8 cellular contexts compared by ENCODE assay signal in genomic region chr1:84504580-84505021, GRCh38. TPM values are rescaled to one million over a fixed set of nuclear protein-coding genes. Genes with fewer than 3 reads are reported as not detected.
A peak's percentile ranks its signal among the peaks of the same experiment; 100 is the strongest.
DNase-seq lines count a peak whose midpoint lies in the region; ATAC-seq and TF ChIP-seq lines count a peak whose summit lies in the region.

No MANE protein-coding gene starts in this region.

- peak overlapping the region; percentile 91 for H3K4me3 ChIP-seq in OCI-LY7 (ENCODE audit: low read depth, low read length, poor library complexity, severe bottlenecking)
- peak overlapping the region; percentile 91 for H3K4me3 ChIP-seq in neural cell (ENCODE audit: low read length)

- peaks cover 35% of the 10 kb centered on the region for H3K4me1 Mint-ChIP-seq in T-helper 1 cell treated with Interleukin-12 subunit alpha and Interleukin-12 subunit beta and Interleukin-4 antibody, amounts not matched to agents 30 μg/mL and 1 μg/mL, for 36 hours (ENCODE audit: low read depth)
- H3K4me1 Mint-ChIP-seq in effector memory CD8-positive, alpha-beta T cell (ENCODE audit: low read depth in 2 of 2): peaks cover 30 to 45% of the 10 kb centered on the region in 2 donors

- H3K9ac ChIP-seq in neural cell (ENCODE audit: low read length): no peak overlapping the region

- CTCF ChIA-PET in OCI-LY7 (lab: Charles Lee; ENCODE audit: unreplicated experiment): no interaction called here

- no peak for TF ChIP-seq EP300 in neural cell (conservative IDR thresholded peaks at IDR 0.05; ENCODE audit: poor library complexity, severe bottlenecking)

- no peak for ATAC-seq in effector memory CD8-positive, alpha-beta T cell (replicated peaks)
- no peak for ATAC-seq in GM19351 (IDR thresholded peaks at IDR 0.05; ENCODE audit: unreplicated experiment)

- H3K27me3 ChIP-seq in neural cell (ENCODE audit: insufficient read depth, low read depth, low read length): no peaks in the 10 kb centered on the region

- H2AFZ ChIP-seq in OCI-LY7 (ENCODE audit: low read length) (no peak overlapping the region), neural cell (ENCODE audit: low read depth, low read length) (no peak overlapping the region)

- H3K9me3 Mint-ChIP-seq in T-helper 1 cell treated with Interleukin-12 subunit alpha and Interleukin-12 subunit beta and Interleukin-4 antibody, amounts not matched to agents 30 μg/mL and 1 μg/mL, for 36 hours: peaks cover 12% of the 10 kb centered on the region
- no peaks in the 10 kb centered on the region for H3K9me3 Mint-ChIP-seq in effector memory CD8-positive, alpha-beta T cell

- no peak for DNase-seq in T-helper 1 cell
- DNase-seq in OCI-LY7 (ENCODE audit: low spot score): peak; percentile 15
- DNase-seq in effector memory CD8-positive, alpha-beta T cell: no peak
- DNase-seq in GM10266 (ENCODE audit: extremely low spot score): no peak
- no peak for DNase-seq in NCI-H1105 (lab: John Stamatoyannopoulos, UW)

- H3K79me2 ChIP-seq in OCI-LY7 (ENCODE audit: insufficient read depth, low read depth, low read length) (peaks cover 72% of the 10 kb centered on the region), neural cell (replicated peaks; ENCODE audit: insufficient read depth, low read length) (peaks cover 32% of the 10 kb centered on the region)

- peaks cover 12% of the 10 kb centered on the region for H3K9me3 ChIP-seq in OCI-LY7 (ENCODE audit: low read length)
- H3K9me3 ChIP-seq in neural cell (ENCODE audit: low read length): no peaks in the 10 kb centered on the region

- no peak for TF ChIP-seq RAD21 in neural cell (conservative IDR thresholded peaks at IDR 0.05)

- H3K9me2 ChIP-seq in OCI-LY7 (ENCODE audit: insufficient read depth, low read length) (no peaks in the 10 kb centered on the region), neural cell (ENCODE audit: insufficient read depth, low read length) (no peaks in the 10 kb centered on the region)

- H3K4me2 ChIP-seq in OCI-LY7 (ENCODE audit: low read length) (peak overlapping the region; percentile 86), neural cell (ENCODE audit: low read length) (no peak overlapping the region)

- intact Hi-C loops in OCI-LY7 (cut with micrococcal nuclease; ENCODE audit: unreplicated experiment): loop anchor here (2.0 to 10.0 kb wide), 4 partner anchors 116 to 763 kb away; no protein-coding TSS in a partner anchor

- peak overlapping the region; percentile 97 for H3K4me3 Mint-ChIP-seq in T-helper 1 cell treated with Interleukin-12 subunit alpha and Interleukin-12 subunit beta and Interleukin-4 antibody, amounts not matched to agents 30 μg/mL and 1 μg/mL, for 36 hours
- peak overlapping the region; percentile 96 to 97 for H3K4me3 Mint-ChIP-seq in effector memory CD8-positive, alpha-beta T cell

- POLR2A ChIA-PET in OCI-LY7 (lab: Charles Lee): interaction anchor here (1.1 to 4.4 kb wide), 5 partner anchors 8 to 360 kb away, joined by 3 to 43 read pairs (median 7); partner anchors contain the start of gene PRKACB

- no TSS peak for BruUV-seq in OCI-LY7 (replicated peaks; lab: Mats Ljungman, UMichigan)

- H4K20me1 ChIP-seq in OCI-LY7 (ENCODE audit: insufficient read depth, low read length) (peaks cover 30% of the 10 kb centered on the region), neural cell (ENCODE audit: insufficient read depth) (no peaks in the 10 kb centered on the region)

- no peaks in the 10 kb centered on the region for H3K27me3 Mint-ChIP-seq in T-helper 1 cell treated with Interleukin-12 subunit alpha and Interleukin-12 subunit beta and Interleukin-4 antibody, amounts not matched to agents 30 μg/mL and 1 μg/mL, for 36 hours (ENCODE audit: low read depth)
- H3K27me3 Mint-ChIP-seq in effector memory CD8-positive, alpha-beta T cell: no peaks in the 10 kb centered on the region

- H3K27ac ChIP-seq in OCI-LY7 (ENCODE audit: low read depth, low read length, poor library complexity, severe bottlenecking) (peak overlapping the region; percentile 87), neural cell (ENCODE audit: low read length) (no peak overlapping the region)

- TF ChIP-seq CTCF in OCI-LY7 (conservative IDR thresholded peaks at IDR 0.05; ENCODE audit: low read length) (no peak), neural cell (IDR thresholded peaks at IDR 0.05; ENCODE audit: poor library complexity, severe bottlenecking) (no peak), GM10266 (IDR thresholded peaks at IDR 0.05; ENCODE audit: control insufficient read depth, insufficient read depth, low read depth, missing control alignments) (no peak)

- no peaks in the 10 kb centered on the region for H3F3A ChIP-seq in neural cell (ENCODE audit: insufficient read depth, low read length, poor library complexity, severe bottlenecking)

- H3K36me3 ChIP-seq in OCI-LY7 (ENCODE audit: insufficient read depth, low read length): peaks cover 51% of the 10 kb centered on the region
- no peaks in the 10 kb centered on the region for H3K36me3 ChIP-seq in neural cell (ENCODE audit: insufficient read depth, low read length)

- peaks cover 33% of the 10 kb centered on the region for H3K36me3 Mint-ChIP-seq in T-helper 1 cell treated with Interleukin-12 subunit alpha and Interleukin-12 subunit beta and Interleukin-4 antibody, amounts not matched to agents 30 μg/mL and 1 μg/mL, for 36 hours (ENCODE audit: low read depth)
- H3K36me3 Mint-ChIP-seq in effector memory CD8-positive, alpha-beta T cell (ENCODE audit: insufficient read depth): peaks cover 28% of the 10 kb centered on the region

- H3K4me1 ChIP-seq in OCI-LY7 (ENCODE audit: insufficient read depth, low read length, poor library complexity, severe bottlenecking): peaks cover 33% of the 10 kb centered on the region

- peak overlapping the region; percentile 97 for H3K27ac Mint-ChIP-seq in T-helper 1 cell treated with Interleukin-12 subunit alpha and Interleukin-12 subunit beta and Interleukin-4 antibody, amounts not matched to agents 30 μg/mL and 1 μg/mL, for 36 hours
- H3K27ac Mint-ChIP-seq in effector memory CD8-positive, alpha-beta T cell: peak overlapping the region; percentile 96 to 98

TF ChIP-seq in neural cell, 6 proteins besides CTCF, POLR2A, EP300 and RAD21:
- TF ChIP-seq, protein P1, sequence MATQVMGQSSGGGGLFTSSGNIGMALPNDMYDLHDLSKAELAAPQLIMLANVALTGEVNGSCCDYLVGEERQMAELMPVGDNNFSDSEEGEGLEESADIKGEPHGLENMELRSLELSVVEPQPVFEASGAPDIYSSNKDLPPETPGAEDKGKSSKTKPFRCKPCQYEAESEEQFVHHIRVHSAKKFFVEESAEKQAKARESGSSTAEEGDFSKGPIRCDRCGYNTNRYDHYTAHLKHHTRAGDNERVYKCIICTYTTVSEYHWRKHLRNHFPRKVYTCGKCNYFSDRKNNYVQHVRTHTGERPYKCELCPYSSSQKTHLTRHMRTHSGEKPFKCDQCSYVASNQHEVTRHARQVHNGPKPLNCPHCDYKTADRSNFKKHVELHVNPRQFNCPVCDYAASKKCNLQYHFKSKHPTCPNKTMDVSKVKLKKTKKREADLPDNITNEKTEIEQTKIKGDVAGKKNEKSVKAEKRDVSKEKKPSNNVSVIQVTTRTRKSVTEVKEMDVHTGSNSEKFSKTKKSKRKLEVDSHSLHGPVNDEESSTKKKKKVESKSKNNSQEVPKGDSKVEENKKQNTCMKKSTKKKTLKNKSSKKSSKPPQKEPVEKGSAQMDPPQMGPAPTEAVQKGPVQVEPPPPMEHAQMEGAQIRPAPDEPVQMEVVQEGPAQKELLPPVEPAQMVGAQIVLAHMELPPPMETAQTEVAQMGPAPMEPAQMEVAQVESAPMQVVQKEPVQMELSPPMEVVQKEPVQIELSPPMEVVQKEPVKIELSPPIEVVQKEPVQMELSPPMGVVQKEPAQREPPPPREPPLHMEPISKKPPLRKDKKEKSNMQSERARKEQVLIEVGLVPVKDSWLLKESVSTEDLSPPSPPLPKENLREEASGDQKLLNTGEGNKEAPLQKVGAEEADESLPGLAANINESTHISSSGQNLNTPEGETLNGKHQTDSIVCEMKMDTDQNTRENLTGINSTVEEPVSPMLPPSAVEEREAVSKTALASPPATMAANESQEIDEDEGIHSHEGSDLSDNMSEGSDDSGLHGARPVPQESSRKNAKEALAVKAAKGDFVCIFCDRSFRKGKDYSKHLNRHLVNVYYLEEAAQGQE (IDR thresholded peaks at IDR 0.05; ENCODE audit: borderline replicate concordance): no peak
- TF ChIP-seq MXI1 (conservative IDR thresholded peaks at IDR 0.05; ENCODE audit: poor library complexity, severe bottlenecking) (no peak), EZH2 (IDR thresholded peaks at IDR 0.05; ENCODE audit: borderline replicate concordance, insufficient read depth, low read length, poor library complexity, severe bottlenecking) (no peak), TAF1 (IDR thresholded peaks at IDR 0.05; ENCODE audit: low read depth) (no peak), SMC3 (conservative IDR thresholded peaks at IDR 0.05; ENCODE audit: poor library complexity) (no peak), POLR2AphosphoS5 (IDR thresholded peaks at IDR 0.05) (no peak)

RNA-seq across cellular contexts. Expression of gene SPATA1, which starts 1.6 kb away (rescaled TPM):
- 4.7 and 4.8 TPM in 2 replicates for total RNA-seq in OCI-LY7 (2014; rRNA removed; shearing (Covaris generic))
- total RNA-seq in OCI-LY7 (2022): 1.4 and 6.9 TPM in 2 replicates
- 0.17 TPM in 1 of 2 replicates, not detected in the other for polyA plus RNA-seq in neural cell
- polyA minus RNA-seq in neural cell: 2.3 TPM in 1 of 2 replicates, not detected in the other

RNA-seq across cellular contexts. Expression of gene GNG5, which starts 1.8 kb away (rescaled TPM):
- total RNA-seq in OCI-LY7 (2014; rRNA removed; shearing (Covaris generic)): 25.7 and 45.1 TPM in 2 replicates
- total RNA-seq in OCI-LY7 (2022): 113 and 115 TPM in 2 replicates
- 1.5 TPM in 1 of 2 replicates, not detected in the other for polyA plus RNA-seq in neural cell
- 0.97 and 1.6 TPM in 2 replicates for polyA minus RNA-seq in neural cell

RNA-seq across cellular contexts. Expression of gene RPF1, which starts 25.5 kb away (rescaled TPM):
- 56.3 and 57.9 TPM in 2 replicates for total RNA-seq in OCI-LY7 (2014; rRNA removed; shearing (Covaris generic))
- total RNA-seq in OCI-LY7 (2022): 47.1 and 49.7 TPM in 2 replicates
- polyA plus RNA-seq in neural cell: 64.3 and 65.1 TPM in 2 replicates
- polyA minus RNA-seq in neural cell: 55.0 and 58.7 TPM in 2 replicates
